Comparison of ENCODE assay signal across 1 cellular context in the genomic region with DNA sequence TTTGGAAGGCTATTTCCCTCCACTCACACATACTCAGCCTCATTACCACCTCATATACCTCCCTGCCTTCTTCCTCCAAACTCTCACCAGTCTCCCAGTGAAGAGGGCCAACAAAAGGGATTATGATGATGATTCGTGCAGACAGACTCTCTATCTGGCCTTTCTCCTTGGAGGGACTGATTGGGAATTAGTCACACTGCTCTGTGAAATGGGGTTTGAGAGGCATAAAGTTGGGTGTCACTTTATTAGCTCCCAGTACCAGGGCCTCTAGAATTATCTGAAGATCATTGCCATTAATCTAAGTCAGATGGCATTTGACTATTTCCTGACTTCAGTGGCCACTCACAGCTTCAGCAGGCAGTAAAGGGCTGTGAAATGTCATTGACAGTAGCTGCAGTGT.
TF ChIP-seq lines count a peak whose summit lies in the region.

No MANE protein-coding gene starts in this region.

TF ChIP-seq in SK-N-SH treated with all-trans-retinoic acid at 6 μM for 48 hours, 23 proteins besides CTCF, POLR2A, EP300 and RAD21 (continued from another document):
- TF ChIP-seq CSRNP3 (CRISPR knock-in tag; IDR thresholded peaks at IDR 0.05), result no peak
- no peak for TF ChIP-seq ZC3H10 (CRISPR knock-in tag; IDR thresholded peaks at IDR 0.05)
- TF ChIP-seq ZNF8 (CRISPR knock-in tag; IDR thresholded peaks at IDR 0.05), result no peak
- no peak for TF ChIP-seq ISL1 (CRISPR knock-in tag; IDR thresholded peaks at IDR 0.05)
- TF ChIP-seq POU6F1 (CRISPR knock-in tag; IDR thresholded peaks at IDR 0.05; ENCODE audit: borderline replicate concordance, low read depth), result no peak
- no peak for TF ChIP-seq RARB (CRISPR knock-in tag; IDR thresholded peaks at IDR 0.05)
- no peak for TF ChIP-seq ESRRG (CRISPR knock-in tag; IDR thresholded peaks at IDR 0.05)
- no peak for TF ChIP-seq ZNF565 (CRISPR knock-in tag; conservative IDR thresholded peaks at IDR 0.05; ENCODE audit: low read depth)
- TF ChIP-seq ZFP3 (CRISPR knock-in tag; IDR thresholded peaks at IDR 0.05), result no peak
- no peak for TF ChIP-seq CSDC2 (CRISPR knock-in tag; IDR thresholded peaks at IDR 0.05)
TF ChIP-seq in SK-N-SH treated with all-trans-retinoic acid at 6 μM for 48 hours: peak in this region for 0.
